Comparison of ENCODE assay signal across 23 cellular contexts in the genomic region with DNA sequence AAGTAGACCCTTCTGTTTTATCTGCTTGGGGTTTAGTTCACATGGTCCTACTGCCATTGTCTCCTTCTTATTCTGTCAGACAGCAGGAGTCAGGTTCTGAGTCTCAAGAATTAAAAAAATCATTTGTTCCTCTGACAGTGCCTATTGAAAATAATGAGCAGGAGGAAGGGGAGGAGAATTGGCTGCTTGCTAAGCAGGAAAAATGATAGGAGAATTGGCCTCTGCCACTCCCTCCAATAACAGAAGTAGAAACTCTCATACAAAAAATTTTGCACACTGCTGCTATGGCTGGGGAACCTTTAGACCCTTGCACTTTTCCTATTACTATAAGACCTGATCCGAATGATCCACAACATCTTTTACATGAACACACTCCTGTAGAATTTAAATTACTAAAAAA. TPM values are rescaled to one million over a fixed set of nuclear protein-coding genes. Genes with fewer than 3 reads are reported as not detected.
"Had no signal": no experiment of that assay in that cellular context is flagged by ENCODE, and none has a peak within 500 bp of the region (broad histone marks: within the 10 kb centered on the region; RNA-seq: fewer than 3 reads in every experiment).

No MANE protein-coding gene starts in this region.

- H3K4me3 Mint-ChIP-seq: endodermal cell, natural killer cell had no signal

- H3K9me3 ChIP-seq: psoas muscle had no signal

- H3K4me1 Mint-ChIP-seq: natural killer cell had no signal

- H3K27ac ChIP-seq: coronary artery, foreskin keratinocyte, psoas muscle had no signal

- H3K4me3 ChIP-seq: coronary artery, psoas muscle had no signal

- H3K4me1 ChIP-seq: foreskin keratinocyte, psoas muscle had no signal

- H3K27ac Mint-ChIP-seq: endodermal cell, natural killer cell had no signal

- ATAC-seq: foreskin keratinocyte, left colon, natural killer cell, psoas muscle, sciatic nerve had no signal

- DNase-seq: effector CD4-positive, alpha-beta T cell; endodermal cell; foreskin keratinocyte; hippocampal formation; left colon; mammary epithelial cell; natural killer cell; psoas muscle; retina; stimulated activated CD4-positive, alpha-beta T cell treated with anti-CD3 and anti-CD28 coated beads, Interleukin-2, amount 100 ng/mL, for 24 hours; stimulated activated naive CD4-positive, alpha-beta T cell; trophoblast cell had no signal

- FAIRE-seq: endothelial cell of umbilical vein had no signal

- H3K9me3 Mint-ChIP-seq: natural killer cell had no signal

- H3K36me3 Mint-ChIP-seq: natural killer cell had no signal

RNA-seq across cellular contexts. Expression of gene OR13A1, which starts 35.7 kb away (rescaled TPM):
- total RNA-seq: chondrocyte, dermis microvascular lymphatic vessel endothelial cell, endothelial cell of umbilical vein, foreskin keratinocyte, kidney epithelial cell, left colon, mammary epithelial cell, mesenteric fat pad, mucosa of gallbladder, myocyte, natural killer cell, omental fat pad, psoas muscle, sciatic nerve, skeletal muscle tissue had no signal
- polyA plus RNA-seq: endothelial cell of umbilical vein, foreskin keratinocyte, mammary epithelial cell, psoas muscle had no signal
